Comparison of ENCODE assay signal across 25 cellular contexts in the genomic region with DNA sequence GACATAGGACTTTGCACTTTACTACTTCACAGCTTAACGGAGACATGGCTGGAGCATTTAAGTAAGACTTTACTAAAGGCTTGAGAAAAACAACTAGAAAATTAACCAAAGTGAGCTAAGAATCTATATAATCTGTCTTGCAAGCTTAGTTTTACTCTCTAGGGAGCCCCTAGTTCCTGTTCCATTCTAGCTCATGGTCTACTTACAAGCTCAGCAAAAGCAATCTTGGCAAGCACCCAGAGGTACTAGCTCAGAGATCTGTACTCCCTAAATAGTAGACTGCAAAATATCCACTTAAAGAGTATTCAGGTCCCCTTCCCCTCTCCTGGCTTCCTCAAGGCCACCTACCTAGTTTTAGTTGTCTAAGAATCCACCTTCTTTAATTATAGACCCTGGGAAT.
A peak's percentile ranks its signal among the peaks of the same experiment; 100 is the strongest.
DNase-seq lines count a peak whose midpoint lies in the region; ATAC-seq and TF ChIP-seq lines count a peak whose summit lies in the region.
"Had no signal": no experiment of that assay in that cellular context is flagged by ENCODE, and none has a peak within 500 bp of the region (broad histone marks: within the 10 kb centered on the region; RNA-seq: fewer than 3 reads in every experiment).

No MANE protein-coding gene starts in this region.

- H3K9ac ChIP-seq in Karpas-422 (ENCODE audit: low read length) = no peak overlapping the region

- peak overlapping the region; percentile 31 for H3K4me2 ChIP-seq in Karpas-422 (ENCODE audit: low read depth, low read length, poor library complexity, severe bottlenecking)
- H3K4me2 ChIP-seq: GM23338 had no signal

- no TSS peak for BruUV-seq in A673 (replicated peaks; lab: Mats Ljungman, UMichigan)

- POLR2A ChIA-PET in A673 (lab: Charles Lee; ENCODE audit: low non-redundant PET) = no interaction called here
- POLR2A ChIA-PET in activated CD8-positive, alpha-beta T cell treated with anti-CD3 and anti-CD28 coated beads, Interleukin-2, amount 10 ng/mL, durations not matched to agents 7 days and 5 days (lab: Charles Lee) = no interaction called here

- no peaks in the 10 kb centered on the region for H3K79me2 ChIP-seq in Karpas-422 (ENCODE audit: low read length)

- no peaks in the 10 kb centered on the region for H3K9me2 ChIP-seq in Karpas-422 (replicated peaks; ENCODE audit: insufficient read depth, low read length)

- H2AFZ ChIP-seq in Karpas-422 (ENCODE audit: low read length) = no peak overlapping the region
- H2AFZ ChIP-seq: GM23338 had no signal

- H3K9me3 ChIP-seq in A673 (ENCODE audit: low read depth, low read length, poor library complexity, severe bottlenecking) (no peaks in the 10 kb centered on the region), Karpas-422 (ENCODE audit: low read length) (no peaks in the 10 kb centered on the region)
- H3K9me3 ChIP-seq: HAP-1 had no signal

- no peaks in the 10 kb centered on the region for H4K20me1 ChIP-seq in Karpas-422 (ENCODE audit: insufficient read depth, low read depth, low read length)

- no peaks in the 10 kb centered on the region for H3K27me3 Mint-ChIP-seq in activated naive CD4-positive, alpha-beta T cell treated with anti-CD3 and anti-CD28 coated beads for 36 hours (ENCODE audit: low read depth)
- H3K27me3 Mint-ChIP-seq in activated CD8-positive, alpha-beta T cell treated with anti-CD3 and anti-CD28 coated beads, Interleukin-2, amount 10 ng/mL, durations not matched to agents 7 days and 5 days (ENCODE audit: low read depth) = no peaks in the 10 kb centered on the region
- H3K27me3 Mint-ChIP-seq: CD4-positive, alpha-beta T cell had no signal

- CTCF ChIA-PET in A673 (lab: Charles Lee) = interaction anchor here (1.1 kb wide), 1 partner anchor 251 kb away, joined by 3 read pairs; no protein-coding TSS in a partner anchor
- CTCF ChIA-PET in activated naive CD4-positive, alpha-beta T cell treated with anti-CD3 and anti-CD28 coated beads for 36 hours (lab: Charles Lee) = no interaction called here
- CTCF ChIA-PET in activated CD8-positive, alpha-beta T cell treated with anti-CD3 and anti-CD28 coated beads, Interleukin-2, amount 10 ng/mL, durations not matched to agents 7 days and 5 days (lab: Charles Lee) = no interaction called here

- H3K4me1 Mint-ChIP-seq in activated naive CD4-positive, alpha-beta T cell treated with anti-CD3 and anti-CD28 coated beads for 36 hours (ENCODE audit: low read depth) = no peaks in the 10 kb centered on the region
- H3K4me1 Mint-ChIP-seq in activated CD8-positive, alpha-beta T cell treated with anti-CD3 and anti-CD28 coated beads, Interleukin-2, amount 10 ng/mL, durations not matched to agents 7 days and 5 days (ENCODE audit: low read depth) = no peaks in the 10 kb centered on the region

- no peaks in the 10 kb centered on the region for H3K27me3 ChIP-seq in A673 (replicated peaks; ENCODE audit: insufficient read depth, low read depth, low read length, poor library complexity)
- H3K27me3 ChIP-seq in Karpas-422 (ENCODE audit: low read length) = no peaks in the 10 kb centered on the region

- H3K27ac Mint-ChIP-seq in activated naive CD4-positive, alpha-beta T cell treated with anti-CD3 and anti-CD28 coated beads for 36 hours = no peak overlapping the region
- no peak overlapping the region for H3K27ac Mint-ChIP-seq in activated CD8-positive, alpha-beta T cell treated with anti-CD3 and anti-CD28 coated beads, Interleukin-2, amount 10 ng/mL, durations not matched to agents 7 days and 5 days
- H3K27ac Mint-ChIP-seq: CD4-positive, alpha-beta T cell; GM23338; HFFc6 had no signal

- no peak overlapping the region for H3K27ac ChIP-seq in A673 (ENCODE audit: low read depth, low read length, poor library complexity, severe bottlenecking)
- no peak overlapping the region for H3K27ac ChIP-seq in Karpas-422 (ENCODE audit: low read length)
- H3K27ac ChIP-seq: 22Rv1 had no signal

- no peak for ATAC-seq in HG02623 (IDR thresholded peaks at IDR 0.05; ENCODE audit: unreplicated experiment)
- no peak for ATAC-seq in activated CD8-positive, alpha-beta T cell treated with anti-CD3 and anti-CD28 coated beads, Interleukin-2, amount 10 ng/mL, durations not matched to agents 7 days and 5 days
- ATAC-seq: GM12878, GM23338 had no signal

- no peaks in the 10 kb centered on the region for H3K36me3 Mint-ChIP-seq in activated naive CD4-positive, alpha-beta T cell treated with anti-CD3 and anti-CD28 coated beads for 36 hours (ENCODE audit: low read depth)
- H3K36me3 Mint-ChIP-seq in activated CD8-positive, alpha-beta T cell treated with anti-CD3 and anti-CD28 coated beads, Interleukin-2, amount 10 ng/mL, durations not matched to agents 7 days and 5 days (ENCODE audit: low read depth) = no peaks in the 10 kb centered on the region

- H3K4me1 ChIP-seq in A673 (ENCODE audit: insufficient read depth, low read length, poor library complexity, severe bottlenecking) (no peaks in the 10 kb centered on the region), Karpas-422 (ENCODE audit: low read length) (peaks cover 22% of the 10 kb centered on the region)
- H3K4me1 ChIP-seq: HAP-1 had no signal

- H3K4me3 Mint-ChIP-seq in activated naive CD4-positive, alpha-beta T cell treated with anti-CD3 and anti-CD28 coated beads for 36 hours = no peak overlapping the region
- no peak overlapping the region for H3K4me3 Mint-ChIP-seq in activated CD8-positive, alpha-beta T cell treated with anti-CD3 and anti-CD28 coated beads, Interleukin-2, amount 10 ng/mL, durations not matched to agents 7 days and 5 days
- H3K4me3 Mint-ChIP-seq: CD4-positive, alpha-beta T cell; GM23338; HFFc6 had no signal

- H3K9me3 Mint-ChIP-seq in activated naive CD4-positive, alpha-beta T cell treated with anti-CD3 and anti-CD28 coated beads for 36 hours = no peaks in the 10 kb centered on the region
- H3K9me3 Mint-ChIP-seq in activated CD8-positive, alpha-beta T cell treated with anti-CD3 and anti-CD28 coated beads, Interleukin-2, amount 10 ng/mL, durations not matched to agents 7 days and 5 days (ENCODE audit: insufficient read depth) = no peaks in the 10 kb centered on the region
- H3K9me3 Mint-ChIP-seq: CD4-positive, alpha-beta T cell; GM23338; HFFc6 had no signal

- H3K4me3 ChIP-seq in A673 (ENCODE audit: low read depth, low read length, poor library complexity, severe bottlenecking) = no peak overlapping the region
- H3K4me3 ChIP-seq in Karpas-422 (ENCODE audit: low read length) = no peak overlapping the region
- no peak overlapping the region for H3K4me3 ChIP-seq in choroid plexus epithelial cell (ENCODE audit: low read depth, low read length)
- H3K4me3 ChIP-seq: GM12878, GM23338, HAP-1 had no signal

- intact Hi-C loops in A673 (cut with micrococcal nuclease; ENCODE audit: unreplicated experiment) = no loop called here
- intact Hi-C loops in activated naive CD4-positive, alpha-beta T cell treated with anti-CD3 and anti-CD28 coated beads for 36 hours (cut with micrococcal nuclease) = no loop called here

- H3K36me3 ChIP-seq in A673 (ENCODE audit: insufficient read depth, low read length, poor library complexity, severe bottlenecking) (no peaks in the 10 kb centered on the region), Karpas-422 (ENCODE audit: insufficient read depth, low read length) (no peaks in the 10 kb centered on the region)
- H3K36me3 ChIP-seq: HAP-1 had no signal

- peak; percentile 2 for DNase-seq in A673 (ENCODE audit: low spot score)
- peak; percentile 91 for DNase-seq in Karpas-422
- peak; percentile 39 for DNase-seq in choroid plexus epithelial cell (ENCODE audit: low read depth)
- peak; percentile 3 for DNase-seq in myocyte (ENCODE audit: low read depth)
- DNase-seq in GM03348 (ENCODE audit: low spot score) = no peak
- no peak for DNase-seq in activated naive CD4-positive, alpha-beta T cell treated with anti-CD3 and anti-CD28 coated beads for 36 hours
- DNase-seq in activated CD8-positive, alpha-beta T cell treated with anti-CD3 and anti-CD28 coated beads, Interleukin-2, amount 10 ng/mL, durations not matched to agents 7 days and 5 days = no peak
- DNase-seq: ACHN; CD4-positive, alpha-beta T cell; HFFc6; IMR-90; KG1; MM.1S; NCI-H1048; NCI-H1417; NCI-H1694; NCI-H2029 treated with DMSO at 0.1 percent for 48 hours; NCI-H2227 treated with DMSO at 0.1 percent for 48 hours; NCI-H526 treated with DMSO at 0.1 percent for 48 hours; SHP77 treated with DMSO at 0.1 percent for 48 hours had no signal

- TF ChIP-seq CTCF in A673 (conservative IDR thresholded peaks at IDR 0.05; ENCODE audit: low read depth, low read length) (no peak), choroid plexus epithelial cell (conservative IDR thresholded peaks at IDR 0.05; ENCODE audit: low read depth, low read length) (no peak)

Comparison
In these comparisons a context has a peak if more than half of its experiments do, and no peak if none do; other contexts are left out.
1. DNase-seq: peak in A673 (single experiment), Karpas-422 (single experiment), choroid plexus epithelial cell (single experiment) and myocyte (single experiment); none in GM03348 (single experiment), activated naive CD4-positive, alpha-beta T cell treated with anti-CD3 and anti-CD28 coated beads for 36 hours (single experiment) and activated CD8-positive, alpha-beta T cell treated with anti-CD3 and anti-CD28 coated beads, Interleukin-2, amount 10 ng/mL, durations not matched to agents 7 days and 5 days (single experiment).